In the genomic region with DNA sequence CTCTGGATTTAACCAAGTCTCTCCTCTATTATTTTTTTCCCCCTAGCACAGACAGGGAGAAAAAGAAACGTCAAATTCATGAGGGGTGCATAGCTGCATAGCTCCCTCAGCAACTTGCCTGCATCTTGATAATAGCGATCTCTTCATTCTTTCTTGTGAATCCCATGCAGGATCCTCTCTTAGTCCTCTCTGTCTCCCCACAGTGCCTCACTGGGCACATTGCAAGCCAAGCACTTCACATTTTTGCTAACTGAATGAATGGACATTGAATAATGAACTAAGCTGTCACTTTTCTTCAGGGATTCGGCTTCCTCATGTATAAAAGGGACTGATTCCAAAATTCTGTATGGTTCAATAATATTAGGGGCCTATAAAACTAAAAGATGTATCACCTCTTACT, we compare ENCODE assay signal across 8 cellular contexts. TPM values are rescaled to one million over a fixed set of nuclear protein-coding genes. Genes with fewer than 3 reads are reported as not detected.
DNase-seq lines count a peak whose midpoint lies in the region; ATAC-seq and TF ChIP-seq lines count a peak whose summit lies in the region.

No MANE protein-coding gene starts in this region.

- H3K36me3 Mint-ChIP-seq in activated T-helper 2 cell treated with anti-CD3 and anti-CD28 coated beads, Interferon-gamma antibody, Interleukin-2, Interleukin-4, amounts not matched to agents 10 μg/mL and 5 μg/mL and 100 μg/mL, durations not matched to agents 14 hours and 24 hours and 36 hours (ENCODE audit: low read depth): no peaks in the 10 kb centered on the region

- peaks cover 32% of the 10 kb centered on the region for H3K27me3 Mint-ChIP-seq in activated T-helper 2 cell treated with anti-CD3 and anti-CD28 coated beads, Interferon-gamma antibody, Interleukin-2, Interleukin-4, amounts not matched to agents 10 μg/mL and 5 μg/mL and 100 μg/mL, durations not matched to agents 14 hours and 24 hours and 36 hours (ENCODE audit: low read depth)

- H3K4me1 Mint-ChIP-seq in activated T-helper 2 cell treated with anti-CD3 and anti-CD28 coated beads, Interferon-gamma antibody, Interleukin-2, Interleukin-4, amounts not matched to agents 10 μg/mL and 5 μg/mL and 100 μg/mL, durations not matched to agents 14 hours and 24 hours and 36 hours (ENCODE audit: low read depth): peaks cover 2% of the 10 kb centered on the region

- H3K9me3 Mint-ChIP-seq in activated T-helper 2 cell treated with anti-CD3 and anti-CD28 coated beads, Interferon-gamma antibody, Interleukin-2, Interleukin-4, amounts not matched to agents 10 μg/mL and 5 μg/mL and 100 μg/mL, durations not matched to agents 14 hours and 24 hours and 36 hours: no peaks in the 10 kb centered on the region

- H3K27ac Mint-ChIP-seq in activated T-helper 2 cell treated with anti-CD3 and anti-CD28 coated beads, Interferon-gamma antibody, Interleukin-2, Interleukin-4, amounts not matched to agents 10 μg/mL and 5 μg/mL and 100 μg/mL, durations not matched to agents 14 hours and 24 hours and 36 hours: no peak overlapping the region

- H3K4me3 Mint-ChIP-seq in activated T-helper 2 cell treated with anti-CD3 and anti-CD28 coated beads, Interferon-gamma antibody, Interleukin-2, Interleukin-4, amounts not matched to agents 10 μg/mL and 5 μg/mL and 100 μg/mL, durations not matched to agents 14 hours and 24 hours and 36 hours (ENCODE audit: low read depth): no peak overlapping the region

- ATAC-seq in GM18505 (IDR thresholded peaks at IDR 0.05; ENCODE audit: unreplicated experiment): no peak
- no peak for ATAC-seq in GM21423 (IDR thresholded peaks at IDR 0.05; ENCODE audit: unreplicated experiment)

- DNase-seq in DMS53 (lab: John Stamatoyannopoulos, UW) (peak; percentile 69), NCI-H1694 (lab: John Stamatoyannopoulos, UW) (peak; percentile 6), choroid plexus epithelial cell (ENCODE audit: low read depth) (peak; percentile 92), lung microvascular endothelial cell (ENCODE audit: low read depth in 2 of 2) (peak; percentile 21 to 44), activated gamma-delta T cell treated with Interleukin-2 at 50 U/mL for 16 hours (no peak)
- no peak for DNase-seq in activated T-helper 2 cell treated with anti-CD3 and anti-CD28 coated beads, Interferon-gamma antibody, Interleukin-2, Interleukin-4, amounts not matched to agents 10 μg/mL and 5 μg/mL and 100 μg/mL, durations not matched to agents 14 hours and 24 hours and 36 hours (ENCODE audit: low spot score)

- H3K4me3 ChIP-seq in choroid plexus epithelial cell (ENCODE audit: low read depth, low read length): no peak overlapping the region

- no peak for TF ChIP-seq POLR2A in GM18505 (IDR thresholded peaks at IDR 0.05; ENCODE audit: borderline replicate concordance, extremely low read depth, insufficient read depth, insufficient read length)

- TF ChIP-seq CTCF in choroid plexus epithelial cell (conservative IDR thresholded peaks at IDR 0.05; ENCODE audit: low read depth, low read length): peak; percentile 96

- intact Hi-C loops in activated T-helper 2 cell treated with anti-CD3 and anti-CD28 coated beads, Interferon-gamma antibody, Interleukin-2, Interleukin-4, amounts not matched to agents 10 μg/mL and 5 μg/mL and 100 μg/mL, durations not matched to agents 14 hours and 24 hours and 36 hours (cut with micrococcal nuclease): loop anchor here (10.0 kb wide), 2 partner anchors 88 to 348 kb away; partner anchors contain the start of gene TMEM200C

RNA-seq across cellular contexts. Expression of gene EPB41L3, which starts 2.9 kb away (rescaled TPM):
- 17.3 and 20.0 TPM in 2 replicates for total RNA-seq in lung microvascular endothelial cell
- total RNA-seq in activated T-helper 2 cell treated with anti-CD3 and anti-CD28 coated beads, Interferon-gamma antibody, Interleukin-2, Interleukin-4, amounts not matched to agents 10 μg/mL and 5 μg/mL and 100 μg/mL, durations not matched to agents 14 hours and 24 hours and 36 hours: 1.6 and 1.9 TPM in 2 replicates

Comparison
In these comparisons a context has a peak if more than half of its experiments do, and no peak if none do; other contexts are left out.
1. DNase-seq: peak in DMS53 (single experiment), NCI-H1694 (single experiment), choroid plexus epithelial cell (single experiment) and lung microvascular endothelial cell (2 of 2); none in activated gamma-delta T cell treated with Interleukin-2 at 50 U/mL for 16 hours (single experiment) and activated T-helper 2 cell treated with anti-CD3 and anti-CD28 coated beads, Interferon-gamma antibody, Interleukin-2, Interleukin-4, amounts not matched to agents 10 μg/mL and 5 μg/mL and 100 μg/mL, durations not matched to agents 14 hours and 24 hours and 36 hours (single experiment).